1 cellular context compared by ENCODE assay signal in the genomic region with DNA sequence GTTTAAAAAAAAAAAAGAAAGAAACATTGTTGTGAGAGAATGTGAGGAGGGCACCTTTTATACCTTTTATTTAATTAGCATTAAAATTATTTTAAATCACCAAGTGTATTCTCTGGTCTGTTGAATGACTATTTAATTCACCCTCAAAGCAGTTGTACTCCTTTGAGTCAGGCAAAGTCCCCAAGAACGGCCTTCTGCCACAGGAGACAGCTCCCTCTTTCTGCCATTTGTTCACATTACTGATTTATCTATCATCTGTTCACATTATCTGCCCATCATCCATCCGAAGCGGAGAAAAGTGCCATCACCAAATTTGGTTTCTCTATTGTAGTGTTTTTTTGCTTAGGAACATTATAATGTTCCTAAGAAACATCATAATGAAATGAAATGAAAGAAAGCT.
TF ChIP-seq lines count a peak whose summit lies in the region.

No MANE protein-coding gene starts in this region.

TF ChIP-seq in HepG2, 621 proteins besides CTCF, POLR2A, EP300 and RAD21:
- peak; percentile 52; the same call in 1 of the 2 replicates for TF ChIP-seq ZNF3 (CRISPR knock-in tag; IDR thresholded peaks at IDR 0.05)
- peak; percentile 71 for TF ChIP-seq STAG1 (CRISPR knock-in tag; IDR thresholded peaks at IDR 0.05)
- TF ChIP-seq SMC3 (IDR thresholded peaks at IDR 0.05; ENCODE audit: low read length), result peak; percentile 18; the same call in 1 of the 2 replicates
- no peak for TF ChIP-seq NAIF1 (CRISPR knock-in tag; IDR thresholded peaks at IDR 0.05; ENCODE audit: borderline replicate concordance)
- TF ChIP-seq ZNF431 (CRISPR knock-in tag; IDR thresholded peaks at IDR 0.05; ENCODE audit: borderline replicate concordance, low read depth), result no peak
- TF ChIP-seq, protein P1, sequence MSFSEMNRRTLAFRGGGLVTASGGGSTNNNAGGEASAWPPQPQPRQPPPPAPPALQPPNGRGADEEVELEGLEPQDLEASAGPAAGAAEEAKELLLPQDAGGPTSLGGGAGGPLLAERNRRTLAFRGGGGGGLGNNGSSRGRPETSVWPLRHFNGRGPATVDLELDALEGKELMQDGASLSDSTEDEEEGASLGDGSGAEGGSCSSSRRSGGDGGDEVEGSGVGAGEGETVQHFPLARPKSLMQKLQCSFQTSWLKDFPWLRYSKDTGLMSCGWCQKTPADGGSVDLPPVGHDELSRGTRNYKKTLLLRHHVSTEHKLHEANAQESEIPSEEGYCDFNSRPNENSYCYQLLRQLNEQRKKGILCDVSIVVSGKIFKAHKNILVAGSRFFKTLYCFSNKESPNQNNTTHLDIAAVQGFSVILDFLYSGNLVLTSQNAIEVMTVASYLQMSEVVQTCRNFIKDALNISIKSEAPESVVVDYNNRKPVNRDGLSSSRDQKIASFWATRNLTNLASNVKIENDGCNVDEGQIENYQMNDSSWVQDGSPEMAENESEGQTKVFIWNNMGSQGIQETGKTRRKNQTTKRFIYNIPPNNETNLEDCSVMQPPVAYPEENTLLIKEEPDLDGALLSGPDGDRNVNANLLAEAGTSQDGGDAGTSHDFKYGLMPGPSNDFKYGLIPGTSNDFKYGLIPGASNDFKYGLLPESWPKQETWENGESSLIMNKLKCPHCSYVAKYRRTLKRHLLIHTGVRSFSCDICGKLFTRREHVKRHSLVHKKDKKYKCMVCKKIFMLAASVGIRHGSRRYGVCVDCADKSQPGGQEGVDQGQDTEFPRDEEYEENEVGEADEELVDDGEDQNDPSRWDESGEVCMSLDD (CRISPR knock-in tag; IDR thresholded peaks at IDR 0.05; ENCODE audit: borderline replicate concordance), result no peak
